ENCODE assay signal across 8 cellular contexts in genomic region chr7:73701357-73701995, GRCh38. TPM values are rescaled to one million over a fixed set of nuclear protein-coding genes. Genes with fewer than 3 reads are reported as not detected.
A peak's percentile ranks its signal among the peaks of the same experiment; 100 is the strongest.
DNase-seq lines count a peak whose midpoint lies in the region; ATAC-seq and TF ChIP-seq lines count a peak whose summit lies in the region.

No MANE protein-coding gene starts in this region.

- H3K4me3 Mint-ChIP-seq in CD4-positive, CD25-positive, alpha-beta regulatory T cell, result peak overlapping the region in 2 of 4 donors; percentile 21 to 72

- H3K9me3 Mint-ChIP-seq in CD4-positive, CD25-positive, alpha-beta regulatory T cell, result no peaks in the 10 kb centered on the region

- no peaks in the 10 kb centered on the region for H3K27me3 ChIP-seq in CD4-positive, CD25-positive, alpha-beta regulatory T cell (ENCODE audit: control insufficient read depth, insufficient read depth, low read length)
- H3K27me3 ChIP-seq in GM23248 (replicated peaks; ENCODE audit: insufficient read depth) (no peaks in the 10 kb centered on the region), SK-N-SH (ENCODE audit: insufficient read depth) (no peaks in the 10 kb centered on the region), parathyroid adenoma (ENCODE audit: control insufficient read depth, insufficient read depth, low read length) (no peaks in the 10 kb centered on the region)

- peaks cover 0 to 13% (median 4%) of the 10 kb centered on the region in 4 donors for H3K4me1 Mint-ChIP-seq in CD4-positive, CD25-positive, alpha-beta regulatory T cell

- H3K9ac ChIP-seq in GM23248 (no peak overlapping the region), SK-N-SH (no peak overlapping the region), parathyroid adenoma (no peak overlapping the region)

- no peak overlapping the region for H2AFZ ChIP-seq in GM23248
- H2AFZ ChIP-seq in SK-N-SH (ENCODE audit: low read depth), result no peak overlapping the region
- no peak overlapping the region for H2AFZ ChIP-seq in parathyroid adenoma

- peaks cover under 1% of the 10 kb centered on the region for H3K4me1 ChIP-seq in CD4-positive, CD25-positive, alpha-beta regulatory T cell (ENCODE audit: control insufficient read depth, insufficient read depth, low read length, poor library complexity, severe bottlenecking)
- no peaks in the 10 kb centered on the region for H3K4me1 ChIP-seq in GM23248 (ENCODE audit: insufficient read depth)
- H3K4me1 ChIP-seq in SK-N-SH (ENCODE audit: control insufficient read depth in 1 of 2, insufficient read depth in 2 of 2, low read depth in 1 of 2, low read length in 1 of 2), result peaks cover 0 to 25% of the 10 kb centered on the region in 2 experiments; a peak in 3 of 4 replicates
- no peaks in the 10 kb centered on the region for H3K4me1 ChIP-seq in parathyroid adenoma

- 0 out of 2 replicates have a peak, but pooled peaks cover 6% of the 10 kb centered on the region for H3F3A ChIP-seq in GM23248 (ENCODE audit: insufficient read depth)
- peaks cover 47% of the 10 kb centered on the region for H3F3A ChIP-seq in SK-N-SH (replicated peaks; ENCODE audit: insufficient read depth)

- TF ChIP-seq RAD21 in SK-N-SH (IDR thresholded peaks at IDR 0.05; ENCODE audit: low read length), result peak; percentile 53

- CTCF ChIA-PET in SK-N-SH (lab: Yijun Ruan, JAX), result interaction anchor here (0.6 to 8.8 kb wide), 28 partner anchors 8 to 249 kb away, joined by 3 to 70 read pairs (median 4); partner anchors contain the start of genes BUD23, DNAJC30, STX1A and VPS37D

- no peaks in the 10 kb centered on the region for H4K20me1 ChIP-seq in GM23248 (ENCODE audit: insufficient read depth)
- H4K20me1 ChIP-seq in SK-N-SH (ENCODE audit: insufficient read depth), result peaks cover 16% of the 10 kb centered on the region; the same call in 1 of the 2 replicates

- H3K27ac Mint-ChIP-seq in CD4-positive, CD25-positive, alpha-beta regulatory T cell, result peak overlapping the region in 1 of 3 donors; percentile 80

- H3K36me3 ChIP-seq in CD4-positive, CD25-positive, alpha-beta regulatory T cell (ENCODE audit: control insufficient read depth, insufficient read depth, low read length), result peaks cover 27% of the 10 kb centered on the region
- H3K36me3 ChIP-seq in GM23248 (ENCODE audit: low read depth) (peaks cover 13% of the 10 kb centered on the region; the same call in 1 of the 2 replicates), SK-N-SH (replicated peaks in 1 of 2; ENCODE audit: control insufficient read depth in 1 of 2, insufficient read depth in 2 of 2, low read length in 1 of 2) (peaks cover 29 to 60% of the 10 kb centered on the region in 2 experiments), parathyroid adenoma (ENCODE audit: control insufficient read depth, insufficient read depth, low read length) (no peaks in the 10 kb centered on the region)

- H3K9me2 ChIP-seq in GM23248 (ENCODE audit: insufficient read depth) (no peaks in the 10 kb centered on the region), SK-N-SH (no peaks in the 10 kb centered on the region)

- POLR2A ChIA-PET in SK-N-SH (lab: Yijun Ruan, JAX), result interaction anchor here (0.9 kb wide), 1 partner anchor 9 kb away, joined by 3 read pairs; no protein-coding TSS in a partner anchor

- DNase-seq in CD4-positive, CD25-positive, alpha-beta regulatory T cell, result peak in 2 of 3 donors; percentile 22 to 29
- DNase-seq in GM23248, result peak; percentile 60
- DNase-seq in SK-N-SH, result peak; percentile 92
- peak; percentile 68 for DNase-seq in fibroblast of gingiva (ENCODE audit: low read depth)

- H3K4me2 ChIP-seq in GM23248 (ENCODE audit: unreplicated experiment) (no peak overlapping the region), SK-N-SH (no peak overlapping the region), parathyroid adenoma (ENCODE audit: low read length) (no peak overlapping the region)

- peak in 1 of 2 donors; percentile 29 for ATAC-seq in CD4-positive, CD25-positive, alpha-beta regulatory T cell (ENCODE audit: low read depth in 2 of 2)
- ATAC-seq in GM18909 (IDR thresholded peaks at IDR 0.05; ENCODE audit: poor library complexity, unreplicated experiment) (no peak), HG02763 (IDR thresholded peaks at IDR 0.05; ENCODE audit: unreplicated experiment) (no peak), GM21717 (IDR thresholded peaks at IDR 0.05; ENCODE audit: unreplicated experiment) (no peak)

- TF ChIP-seq EP300 in SK-N-SH (IDR thresholded peaks at IDR 0.05; ENCODE audit: borderline replicate concordance in 1 of 2, low read depth in 1 of 2, low read length in 1 of 2), result no peak

- H3K36me3 Mint-ChIP-seq in CD4-positive, CD25-positive, alpha-beta regulatory T cell, result peaks cover 23% of the 10 kb centered on the region

- no peak overlapping the region for H3K4me3 ChIP-seq in CD4-positive, CD25-positive, alpha-beta regulatory T cell (ENCODE audit: low read depth, low read length)
- H3K4me3 ChIP-seq in GM23248, result no peak overlapping the region
- H3K4me3 ChIP-seq in SK-N-SH (ENCODE audit: low read depth in 2 of 2, low read length in 1 of 2), result no peak overlapping the region
- H3K4me3 ChIP-seq in parathyroid adenoma (ENCODE audit: low read depth, low read length), result no peak overlapping the region

- no peak overlapping the region for H3K27ac ChIP-seq in CD4-positive, CD25-positive, alpha-beta regulatory T cell (ENCODE audit: insufficient read depth, low read length, poor library complexity, severe bottlenecking)
- H3K27ac ChIP-seq in GM23248 (no peak overlapping the region), SK-N-SH (ENCODE audit: low read depth in 2 of 2, low read length in 1 of 2) (no peak overlapping the region; a peak in 1 of 4 replicates), parathyroid adenoma (no peak overlapping the region)

- no peaks in the 10 kb centered on the region for H3K9me3 ChIP-seq in CD4-positive, CD25-positive, alpha-beta regulatory T cell (ENCODE audit: control insufficient read depth in 2 of 2, low read length in 2 of 2)
- no peaks in the 10 kb centered on the region for H3K9me3 ChIP-seq in GM23248 (ENCODE audit: low read depth)
- H3K9me3 ChIP-seq in SK-N-SH, result no peaks in the 10 kb centered on the region
- H3K9me3 ChIP-seq in parathyroid adenoma (ENCODE audit: control insufficient read depth, low read length), result no peaks in the 10 kb centered on the region

- in situ Hi-C loops in GM23248 (cut with MboI), result no loop called here

- TF ChIP-seq CTCF in SK-N-SH (IDR thresholded peaks at IDR 0.05), result peak; percentile 83
- peak; percentile 54 for TF ChIP-seq CTCF in parathyroid adenoma (IDR thresholded peaks at IDR 0.05)

- H3K79me2 ChIP-seq in GM23248 (ENCODE audit: insufficient read depth), result no peaks in the 10 kb centered on the region
- H3K79me2 ChIP-seq in SK-N-SH (ENCODE audit: insufficient read depth), result peaks cover 16% of the 10 kb centered on the region; the same call in 1 of the 2 replicates
- H3K79me2 ChIP-seq in parathyroid adenoma, result no peaks in the 10 kb centered on the region

- no peaks in the 10 kb centered on the region for H3K27me3 Mint-ChIP-seq in CD4-positive, CD25-positive, alpha-beta regulatory T cell

- 79 to 83% methylated on average over 13 of the region's 13 CpGs for WGBS in GM23248 (ENCODE audit: low coverage in 1 of 2, low lambda C conversion rate in 2 of 2, missing lambda C conversion rate in 2 of 2), 2 experiments
- WGBS in SK-N-SH (ENCODE audit: low lambda C conversion rate), result 78% methylated on average over 13 of the region's 13 CpGs

TF ChIP-seq in SK-N-SH, 30 proteins besides CTCF, POLR2A, EP300 and RAD21 (continues in another document):
- TF ChIP-seq FOSL2 (IDR thresholded peaks at IDR 0.05; ENCODE audit: borderline replicate concordance, low read depth) (no peak), SMC3 (IDR thresholded peaks at IDR 0.05; ENCODE audit: low read depth, low read length) (peak; percentile 14; the same call in 1 of the 2 replicates), GATA2 (CRISPR knock-in tag; IDR thresholded peaks at IDR 0.05) (no peak)

RNA-seq across cellular contexts. Expression of gene STX1A, which starts 18.0 kb away (rescaled TPM):
- total RNA-seq in CD4-positive, CD25-positive, alpha-beta regulatory T cell, result 27.3 TPM
- polyA plus RNA-seq in CD4-positive, CD25-positive, alpha-beta regulatory T cell, result 1 to 10 TPM in 3 of 4 donors, under 1 TPM in 1; 0.80 to 3.1 (median 2.0) TPM
- total RNA-seq in GM23248 (2014; rRNA removed; shearing (Covaris generic)), result 10.9 and 20.6 TPM in 2 replicates
- polyA plus RNA-seq in GM23248 (2016; fragmentation: Nextera tagmentation; extraction: Ambion mirVana), result 10.1 and 12.0 TPM in 2 replicates
- polyA plus RNA-seq in SK-N-SH (2012; rRNA removed), result 81.2 and 91.1 TPM in 2 replicates
- polyA plus RNA-seq in SK-N-SH (2012; cell fraction: cytosol; rRNA removed), result 40.6 and 54.4 TPM in 2 replicates
- polyA plus RNA-seq in SK-N-SH (2012; cell fraction: nucleus; rRNA removed), result 330 and 340 TPM in 2 replicates

RNA-seq across cellular contexts. Expression of gene BUD23, which starts 18.1 kb away (rescaled TPM):
- total RNA-seq in CD4-positive, CD25-positive, alpha-beta regulatory T cell, result 96.3 TPM
- 100 to 1,000 TPM; 112 to 127 (median 120) TPM for polyA plus RNA-seq in CD4-positive, CD25-positive, alpha-beta regulatory T cell
- 36.2 and 48.2 TPM in 2 replicates for total RNA-seq in GM23248 (2014; rRNA removed; shearing (Covaris generic))
- 95.1 and 98.5 TPM in 2 replicates for polyA plus RNA-seq in GM23248 (2016; fragmentation: Nextera tagmentation; extraction: Ambion mirVana)
- 174 and 206 TPM in 2 replicates for polyA plus RNA-seq in SK-N-SH (2012; rRNA removed)
- 167 and 190 TPM in 2 replicates for polyA plus RNA-seq in SK-N-SH (2012; cell fraction: cytosol; rRNA removed)
- polyA plus RNA-seq in SK-N-SH (2012; cell fraction: nucleus; rRNA removed), result 151 and 156 TPM in 2 replicates

RNA-seq across cellular contexts. Expression of gene DNAJC30, which starts 18.2 kb away (rescaled TPM):
- total RNA-seq in CD4-positive, CD25-positive, alpha-beta regulatory T cell, result 10.0 TPM
- 10 to 100 TPM; 10.8 to 14.4 (median 12.8) TPM for polyA plus RNA-seq in CD4-positive, CD25-positive, alpha-beta regulatory T cell
- 5.2 and 5.7 TPM in 2 replicates for total RNA-seq in GM23248 (2014; rRNA removed; shearing (Covaris generic))
- polyA plus RNA-seq in GM23248 (2016; fragmentation: Nextera tagmentation; extraction: Ambion mirVana) (12.7 and 14.3 TPM in 2 replicates), SK-N-SH (2012; rRNA removed) (10.6 and 11.0 TPM in 2 replicates)
- polyA plus RNA-seq in SK-N-SH (2012; cell fraction: cytosol; rRNA removed), result 8.0 and 10.5 TPM in 2 replicates
- 7.5 and 8.0 TPM in 2 replicates for polyA plus RNA-seq in SK-N-SH (2012; cell fraction: nucleus; rRNA removed)

RNA-seq across cellular contexts. Expression of gene VPS37D, which starts 33.8 kb away (rescaled TPM):
- total RNA-seq in CD4-positive, CD25-positive, alpha-beta regulatory T cell, result 0.64 TPM
- under 1 TPM in 1 of 4 donors, not detected in 3; 0.29 TPM for polyA plus RNA-seq in CD4-positive, CD25-positive, alpha-beta regulatory T cell
- 3.5 and 5.9 TPM in 2 replicates for total RNA-seq in GM23248 (2014; rRNA removed; shearing (Covaris generic))
- 1.2 and 1.3 TPM in 2 replicates for polyA plus RNA-seq in GM23248 (2016; fragmentation: Nextera tagmentation; extraction: Ambion mirVana)
- polyA plus RNA-seq in SK-N-SH (2012; rRNA removed), result 5.7 and 7.4 TPM in 2 replicates
- polyA plus RNA-seq in SK-N-SH (2012; cell fraction: cytosol; rRNA removed), result 3.7 and 5.9 TPM in 2 replicates
- polyA plus RNA-seq in SK-N-SH (2012; cell fraction: nucleus; rRNA removed), result 5.7 and 10.9 TPM in 2 replicates

RNA-seq across cellular contexts. Expression of gene ABHD11, which starts 37.1 kb away (rescaled TPM):
- 19.3 TPM for total RNA-seq in CD4-positive, CD25-positive, alpha-beta regulatory T cell
- polyA plus RNA-seq in CD4-positive, CD25-positive, alpha-beta regulatory T cell, result 10 to 100 TPM; 14.5 to 17.5 (median 16.3) TPM
- total RNA-seq in GM23248 (2014; rRNA removed; shearing (Covaris generic)), result 8.9 and 20.8 TPM in 2 replicates
- polyA plus RNA-seq in GM23248 (2016; fragmentation: Nextera tagmentation; extraction: Ambion mirVana), result 17.6 and 18.1 TPM in 2 replicates
- polyA plus RNA-seq in SK-N-SH (2012; rRNA removed), result 29.9 and 33.7 TPM in 2 replicates
- polyA plus RNA-seq in SK-N-SH (2012; cell fraction: cytosol; rRNA removed), result 14.8 and 23.2 TPM in 2 replicates
- 32.1 and 34.9 TPM in 2 replicates for polyA plus RNA-seq in SK-N-SH (2012; cell fraction: nucleus; rRNA removed)

Comparison
In these comparisons a context has a peak if more than half of its experiments do, and no peak if none do; other contexts are left out.
1. DNase-seq: peak in every context shown above with its lines; median percentile 92 in SK-N-SH; 68 in fibroblast of gingiva; 60 in GM23248; 26 in CD4-positive, CD25-positive, alpha-beta regulatory T cell.